ENCODE assay signal across 19 cellular contexts in the genomic region with DNA sequence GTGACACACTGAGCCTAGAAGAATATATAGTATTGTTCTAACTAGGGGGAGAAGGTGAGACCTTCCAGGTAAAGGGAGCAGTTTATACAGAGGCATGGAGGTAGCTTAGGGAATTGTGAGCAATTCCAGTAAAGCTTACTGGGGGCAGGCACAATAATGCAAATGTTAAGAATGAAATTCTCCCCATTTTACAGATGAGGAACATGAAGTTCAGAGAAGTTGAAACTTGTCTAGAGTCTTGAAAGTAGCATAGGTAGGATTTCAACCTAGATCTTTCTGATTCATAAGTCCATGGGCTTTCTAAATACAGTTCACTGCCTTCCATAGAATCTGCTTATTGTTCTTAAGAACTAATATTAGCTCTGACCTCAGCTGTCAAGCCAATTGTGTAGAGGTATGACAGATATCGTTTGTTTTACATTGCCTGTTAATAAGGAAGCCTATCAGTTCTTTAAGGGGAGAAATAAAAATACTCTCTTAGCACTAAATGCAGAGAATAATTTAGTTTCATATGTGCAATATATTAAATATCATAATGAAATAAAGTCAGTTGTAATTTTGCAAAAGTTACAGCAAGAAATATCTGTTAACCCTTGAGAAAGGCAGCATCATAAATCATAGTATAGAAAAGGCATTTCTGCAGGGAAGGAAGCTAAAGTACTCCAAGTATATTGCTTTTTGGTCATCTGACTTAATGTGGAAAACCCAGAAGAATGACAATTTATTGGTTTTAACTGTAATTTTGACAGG.
DNase-seq lines count a peak whose midpoint lies in the region; ATAC-seq, FAIRE-seq and TF ChIP-seq lines count a peak whose summit lies in the region.
"Had no signal": no experiment of that assay in that cellular context is flagged by ENCODE, and none has a peak within 500 bp of the region (broad histone marks: within the 10 kb centered on the region; RNA-seq: fewer than 3 reads in every experiment).

No MANE protein-coding gene starts in this region.

- FAIRE-seq in HepG2 (lab: Jason Lieb, UNC) = no peak
- FAIRE-seq in astrocyte (lab: Jason Lieb, UNC) = no peak
- FAIRE-seq: D721Med, GM12892 had no signal

- 0 out of 5 replicates have a peak, but pooled peaks cover 0 to 3% of the 10 kb centered on the region in 2 experiments for H3K36me3 ChIP-seq in HepG2 (replicated peaks in 1 of 2; ENCODE audit: control insufficient read depth in 1 of 2, insufficient read depth in 2 of 2, low read length in 2 of 2)
- H3K36me3 ChIP-seq in right lobe of liver = no peaks in the 10 kb centered on the region
- H3K36me3 ChIP-seq in astrocyte (ENCODE audit: insufficient read depth, low read length) = no peaks in the 10 kb centered on the region
- H3K36me3 ChIP-seq: SJCRH30 had no signal

- TF ChIP-seq POLR2A in HepG2 (IDR thresholded peaks at IDR 0.05; ENCODE audit: insufficient read depth in 1 of 2, low read depth in 2 of 2, low read length in 2 of 2) (no peak), right lobe of liver (IDR thresholded peaks at IDR 0.05) (no peak)

- no peak for TF ChIP-seq RAD21 in HepG2 (CRISPR knock-in tag; IDR thresholded peaks at IDR 0.05)

- CTCF ChIA-PET in HepG2 (lab: Yijun Ruan, JAX; ENCODE audit: low intra/inter-chr PET ratio, low total read pairs) = no interaction called here

- no peak overlapping the region for H3K4me3 ChIP-seq in HepG2 (replicated peaks in 1 of 3; ENCODE audit: insufficient read depth in 1 of 3, low read depth in 2 of 3, low read length in 3 of 3)
- no peak overlapping the region for H3K4me3 ChIP-seq in right lobe of liver
- H3K4me3 ChIP-seq in astrocyte (ENCODE audit: insufficient read depth, low read depth, low read length) = no peak overlapping the region
- H3K4me3 ChIP-seq: BLaER1, SJCRH30 had no signal

- DNase-seq in HepG2 (ENCODE audit: low spot score) = no peak
- no peak for DNase-seq in right lobe of liver
- peak; percentile 51 for DNase-seq in astrocyte (ENCODE audit: low read depth)
- DNase-seq in lung microvascular endothelial cell (ENCODE audit: low read depth in 2 of 2) = peak; percentile 10 to 65
- no peak for DNase-seq in nucleus accumbens (lab: John Stamatoyannopoulos, UW)
- DNase-seq in AG08395 (ENCODE audit: low spot score) = no peak
- DNase-seq in DMS53 treated with DMSO at 0.1 percent for 48 hours (lab: John Stamatoyannopoulos, UW; ENCODE audit: unreplicated experiment) = no peak
- DNase-seq: 8988T; CD8-positive, alpha-beta T cell; DND-41; GF-D8; NCI-H187 treated with DMSO at 0.1 percent for 48 hours; NCI-H345; NCI-H748 treated with DMSO at 0.1 percent for 48 hours; SJCRH30 had no signal

- no peaks in the 10 kb centered on the region for H3K4me1 ChIP-seq in HepG2 (ENCODE audit: insufficient read depth, low read length)
- H3K4me1 ChIP-seq in right lobe of liver = no peaks in the 10 kb centered on the region
- no peaks in the 10 kb centered on the region for H3K4me1 ChIP-seq in astrocyte (ENCODE audit: insufficient read depth, low read length)
- H3K4me1 ChIP-seq: BLaER1, SJCRH30 had no signal

- BruUV-seq in HepG2 (replicated peaks; lab: Mats Ljungman, UMichigan) = no TSS peak

- TF ChIP-seq EP300 in HepG2 (IDR thresholded peaks at IDR 0.05; ENCODE audit: low read depth in 2 of 2, low read length in 2 of 2) (no peak), HepG2 (CRISPR knock-in tag; IDR thresholded peaks at IDR 0.05; ENCODE audit: borderline replicate concordance) (no peak)

- H3K9me3 ChIP-seq in HepG2 (ENCODE audit: low read length) (peaks cover 3% of the 10 kb centered on the region; the same call in 1 of the 2 replicates), right lobe of liver (no peaks in the 10 kb centered on the region), astrocyte (ENCODE audit: insufficient read depth, low read depth, low read length) (no peaks in the 10 kb centered on the region)

- intact Hi-C loops in HepG2 (cut with micrococcal nuclease; ENCODE audit: unreplicated experiment) = no loop called here
- intact Hi-C loops in right lobe of liver (cut with DNase I) = no loop called here

- no peak overlapping the region for H3K9ac ChIP-seq in HepG2 (ENCODE audit: insufficient read depth, low read depth, low read length)
- H3K9ac ChIP-seq in astrocyte (ENCODE audit: low read length) = no peak overlapping the region
- H3K9ac ChIP-seq: BLaER1 had no signal

- H3K27ac ChIP-seq in HepG2 (ENCODE audit: extremely low read length, insufficient read depth, low read length) = no peak overlapping the region
- no peak overlapping the region for H3K27ac ChIP-seq in right lobe of liver
- H3K27ac ChIP-seq in astrocyte (ENCODE audit: low read depth, low read length) = no peak overlapping the region
- H3K27ac ChIP-seq: BLaER1, SJCRH30 had no signal

- H3K27me3 Mint-ChIP-seq in astrocyte (ENCODE audit: low read depth, unreplicated experiment) = no peaks in the 10 kb centered on the region

- H3K27me3 ChIP-seq in HepG2 (ENCODE audit: control insufficient read depth in 1 of 2, insufficient read depth in 2 of 2, low read length in 2 of 2) (no peaks in the 10 kb centered on the region), right lobe of liver (no peaks in the 10 kb centered on the region), astrocyte (ENCODE audit: insufficient read depth, low read length) (no peaks in the 10 kb centered on the region)
- H3K27me3 ChIP-seq: BLaER1, SJCRH30 had no signal

- H4K20me1 ChIP-seq in HepG2 (ENCODE audit: insufficient read depth, low read length) (no peaks in the 10 kb centered on the region), astrocyte (ENCODE audit: insufficient read depth, low read length) (no peaks in the 10 kb centered on the region)
- H4K20me1 ChIP-seq: BLaER1 had no signal

- H3K4me1 Mint-ChIP-seq in astrocyte (ENCODE audit: low read depth, unreplicated experiment) = no peaks in the 10 kb centered on the region

- POLR2A ChIA-PET in HepG2 (lab: Yijun Ruan, JAX) = no interaction called here

- H2AFZ ChIP-seq in HepG2 (ENCODE audit: low read length) = no peak overlapping the region
- no peak overlapping the region for H2AFZ ChIP-seq in astrocyte (ENCODE audit: low read depth, low read length)

- H3K4me3 Mint-ChIP-seq in astrocyte (ENCODE audit: unreplicated experiment) = no peak overlapping the region
- H3K4me3 Mint-ChIP-seq: CD8-positive, alpha-beta T cell had no signal

- 90% methylated on average over 1 of the region's 1 CpG for WGBS in HepG2 (ENCODE audit: low lambda C conversion rate)
- WGBS in right lobe of liver (ENCODE audit: insufficient coverage, low coverage, low lambda C conversion rate, missing lambda C conversion rate) = 81% methylated on average over 1 of the region's 1 CpG

- peaks cover 12% of the 10 kb centered on the region for H3K36me3 Mint-ChIP-seq in astrocyte (ENCODE audit: low read depth, unreplicated experiment)

- ATAC-seq in HepG2 = no peak
- ATAC-seq in right lobe of liver = no peak
- ATAC-seq in activated CD4-positive, CD25-positive, alpha-beta regulatory T cell treated with anti-CD3 and anti-CD28 coated beads, Interleukin-2, amount 50 U/mL, for 24 hours = no peak
- ATAC-seq: CD8-positive, alpha-beta T cell had no signal

- no peak overlapping the region for H3K27ac Mint-ChIP-seq in astrocyte (ENCODE audit: unreplicated experiment)
- H3K27ac Mint-ChIP-seq: CD8-positive, alpha-beta T cell had no signal

- in situ Hi-C loops in HepG2 (cut with HindIII; ENCODE audit: extremely low pct_ligation_motif_present, low pct_unique_long_range_greater_than_20kb) = no loop called here

- H3K9me3 Mint-ChIP-seq in astrocyte (ENCODE audit: unreplicated experiment) = peaks cover 8% of the 10 kb centered on the region

- H3K4me2 ChIP-seq in HepG2 (ENCODE audit: low read depth, low read length) = no peak overlapping the region
- no peak overlapping the region for H3K4me2 ChIP-seq in astrocyte (ENCODE audit: low read length)
- H3K4me2 ChIP-seq: BLaER1 had no signal

- TF ChIP-seq CTCF in HepG2 (CRISPR knock-in tag; IDR thresholded peaks at IDR 0.05) = no peak
- no peak for TF ChIP-seq CTCF in right lobe of liver (IDR thresholded peaks at IDR 0.05)
- TF ChIP-seq CTCF in astrocyte (IDR thresholded peaks at IDR 0.05; ENCODE audit: insufficient read depth, low read depth, low read length) = no peak

- H3K79me2 ChIP-seq in HepG2 (ENCODE audit: insufficient read depth, low read length) (no peaks in the 10 kb centered on the region), astrocyte (ENCODE audit: insufficient read depth, low read length) (no peaks in the 10 kb centered on the region)

TF ChIP-seq in HepG2, 621 proteins besides CTCF, POLR2A, EP300 and RAD21:
- TF ChIP-seq ZNF629 (CRISPR knock-in tag; conservative IDR thresholded peaks at IDR 0.05) = peak; percentile 56
- no peak for TF ChIP-seq NPAS2 (CRISPR knock-in tag; IDR thresholded peaks at IDR 0.05; ENCODE audit: borderline replicate concordance)

Comparison
In these comparisons a context has a peak if more than half of its experiments do, and no peak if none do; other contexts are left out.
1. DNase-seq: peak in astrocyte (single experiment) and lung microvascular endothelial cell (2 of 2); none in HepG2 (single experiment), right lobe of liver (0 of 3), nucleus accumbens (0 of 56), AG08395 (single experiment) and DMS53 treated with DMSO at 0.1 percent for 48 hours (single experiment).